Comparison of ENCODE assay signal across 25 cellular contexts in genomic region chr3:94024385-94024784, GRCh38. TPM values are rescaled to one million over a fixed set of nuclear protein-coding genes. Genes with fewer than 3 reads are reported as not detected.
DNase-seq lines count a peak whose midpoint lies in the region; ATAC-seq, FAIRE-seq and TF ChIP-seq lines count a peak whose summit lies in the region.
"Had no signal": no experiment of that assay in that cellular context is flagged by ENCODE, and none has a peak within 500 bp of the region (broad histone marks: within the 10 kb centered on the region; RNA-seq: fewer than 3 reads in every experiment).

No MANE protein-coding gene starts in this region.

- H3K4me3 ChIP-seq in astrocyte (ENCODE audit: insufficient read depth, low read depth, low read length) (no peak overlapping the region), fibroblast of villous mesenchyme (ENCODE audit: low read depth, low read length) (no peak overlapping the region), small intestine (ENCODE audit: low read depth in 1 of 2, low read length in 2 of 2) (no peak overlapping the region)
- H3K4me3 ChIP-seq: HAP-1, PC-9, right atrium auricular region, SK-N-MC had no signal

- no peaks in the 10 kb centered on the region for H3K27me3 Mint-ChIP-seq in astrocyte (ENCODE audit: low read depth, unreplicated experiment)
- H3K27me3 Mint-ChIP-seq: activated naive CD8-positive, alpha-beta T cell treated with anti-CD3 and anti-CD28 coated beads, Interleukin-2, amount 50 U/mL, for 24 hours; central memory CD8-positive, alpha-beta T cell; stimulated activated naive CD8-positive, alpha-beta T cell treated with anti-CD3 and anti-CD28 coated beads, Interleukin-15, amount 100 ng/mL, for 72 hours had no signal

- no peak overlapping the region for H3K27ac Mint-ChIP-seq in astrocyte (ENCODE audit: unreplicated experiment)
- H3K27ac Mint-ChIP-seq: activated naive CD8-positive, alpha-beta T cell treated with anti-CD3 and anti-CD28 coated beads, Interleukin-2, amount 50 U/mL, for 24 hours; stimulated activated naive CD8-positive, alpha-beta T cell treated with anti-CD3 and anti-CD28 coated beads, Interleukin-15, amount 100 ng/mL, for 72 hours had no signal

- no peaks in the 10 kb centered on the region for H3K9me3 ChIP-seq in astrocyte (ENCODE audit: insufficient read depth, low read depth, low read length)
- no peaks in the 10 kb centered on the region for H3K9me3 ChIP-seq in small intestine (ENCODE audit: control insufficient read depth, low read depth)
- H3K9me3 ChIP-seq: HAP-1, right atrium auricular region had no signal

- WGBS in small intestine, 3 donors, result 17 to 51% (median 39%) methylated on average over 3 of the region's 3 CpGs

- ATAC-seq in HG03439 (IDR thresholded peaks at IDR 0.05; ENCODE audit: unreplicated experiment) (no peak), HG02610 (IDR thresholded peaks at IDR 0.05; ENCODE audit: unreplicated experiment) (no peak)
- ATAC-seq: activated naive CD8-positive, alpha-beta T cell treated with anti-CD3 and anti-CD28 coated beads, Interleukin-2, amount 50 U/mL, for 24 hours; left lobe of liver; stimulated activated naive CD8-positive, alpha-beta T cell treated with anti-CD3 and anti-CD28 coated beads, Interleukin-15, amount 100 ng/mL, for 72 hours had no signal

- H3K4me1 ChIP-seq in astrocyte (ENCODE audit: insufficient read depth, low read length) (no peaks in the 10 kb centered on the region), small intestine (ENCODE audit: control insufficient read depth in 2 of 2, insufficient read depth in 1 of 2, low read depth in 1 of 2, low read length in 1 of 2) (no peaks in the 10 kb centered on the region)
- H3K4me1 ChIP-seq: HAP-1, right atrium auricular region had no signal

- no peak overlapping the region for H3K4me3 Mint-ChIP-seq in astrocyte (ENCODE audit: unreplicated experiment)
- H3K4me3 Mint-ChIP-seq: activated naive CD8-positive, alpha-beta T cell treated with anti-CD3 and anti-CD28 coated beads, Interleukin-2, amount 50 U/mL, for 24 hours; central memory CD8-positive, alpha-beta T cell; stimulated activated naive CD8-positive, alpha-beta T cell treated with anti-CD3 and anti-CD28 coated beads, Interleukin-15, amount 100 ng/mL, for 72 hours had no signal

- H3K27me3 ChIP-seq in astrocyte (ENCODE audit: insufficient read depth, low read length), result no peaks in the 10 kb centered on the region
- H3K27me3 ChIP-seq in small intestine (ENCODE audit: control insufficient read depth in 2 of 2, insufficient read depth in 2 of 2, low read length in 2 of 2), result no peaks in the 10 kb centered on the region
- H3K27me3 ChIP-seq: right atrium auricular region had no signal

- no peaks in the 10 kb centered on the region for H3K4me1 Mint-ChIP-seq in astrocyte (ENCODE audit: low read depth, unreplicated experiment)
- H3K4me1 Mint-ChIP-seq: activated naive CD8-positive, alpha-beta T cell treated with anti-CD3 and anti-CD28 coated beads, Interleukin-2, amount 50 U/mL, for 24 hours; stimulated activated naive CD8-positive, alpha-beta T cell treated with anti-CD3 and anti-CD28 coated beads, Interleukin-15, amount 100 ng/mL, for 72 hours had no signal

- H3K9ac ChIP-seq in astrocyte (ENCODE audit: low read length), result no peak overlapping the region

- H3K4me2 ChIP-seq in astrocyte (ENCODE audit: low read length), result no peak overlapping the region
- H3K4me2 ChIP-seq: PC-9 had no signal

- H4K20me1 ChIP-seq in astrocyte (ENCODE audit: insufficient read depth, low read length), result no peaks in the 10 kb centered on the region

- no peaks in the 10 kb centered on the region for H3K9me3 Mint-ChIP-seq in astrocyte (ENCODE audit: unreplicated experiment)
- H3K9me3 Mint-ChIP-seq: activated naive CD8-positive, alpha-beta T cell treated with anti-CD3 and anti-CD28 coated beads, Interleukin-2, amount 50 U/mL, for 24 hours; central memory CD8-positive, alpha-beta T cell; stimulated activated naive CD8-positive, alpha-beta T cell treated with anti-CD3 and anti-CD28 coated beads, Interleukin-15, amount 100 ng/mL, for 72 hours had no signal

- DNase-seq in GM04503 (ENCODE audit: low read depth), result peak; percentile 11
- peak; percentile 51 for DNase-seq in astrocyte (ENCODE audit: low read depth)
- peak; percentile 32 for DNase-seq in fibroblast of villous mesenchyme (ENCODE audit: low read depth)
- DNase-seq in small intestine, result peak; percentile 71
- DNase-seq in activated CD4-positive, CD25-positive, alpha-beta regulatory T cell treated with anti-CD3 and anti-CD28 coated beads, Interleukin-2, amount 50 U/mL, for 72 hours, result no peak
- DNase-seq in NCI-H446 treated with DMSO at 0.1 percent for 48 hours (lab: John Stamatoyannopoulos, UW), result no peak
- DNase-seq: activated CD4-positive, alpha-beta T cell treated with anti-CD3 and anti-CD28 coated beads for 1 hour; activated naive CD8-positive, alpha-beta T cell treated with anti-CD3 and anti-CD28 coated beads, Interleukin-2, amount 50 U/mL, for 24 hours; KG1; NCI-H1092; NCI-H69; PC-9; stimulated activated CD4-positive, alpha-beta T cell treated with anti-CD3 and anti-CD28 coated beads, Interleukin-1b, Interleukin-23, amount 100 ng/mL, for 48 hours; stimulated activated naive CD8-positive, alpha-beta T cell treated with anti-CD3 and anti-CD28 coated beads, Interleukin-15, amount 100 ng/mL, for 72 hours; T-helper 9 cell had no signal

- no peak overlapping the region for H3K27ac ChIP-seq in astrocyte (ENCODE audit: low read depth, low read length)
- H3K27ac ChIP-seq in small intestine (ENCODE audit: low read depth in 1 of 2, low read length in 1 of 2), result peak overlapping the region; percentile 44 to 55
- H3K27ac ChIP-seq: PC-9, right atrium auricular region, SK-N-MC had no signal

- H3K36me3 Mint-ChIP-seq in astrocyte (ENCODE audit: low read depth, unreplicated experiment), result no peaks in the 10 kb centered on the region

- no peaks in the 10 kb centered on the region for H3K36me3 ChIP-seq in astrocyte (ENCODE audit: insufficient read depth, low read length)
- no peaks in the 10 kb centered on the region for H3K36me3 ChIP-seq in small intestine (ENCODE audit: control insufficient read depth in 2 of 2, insufficient read depth in 2 of 2, low read length in 2 of 2)
- H3K36me3 ChIP-seq: HAP-1, right atrium auricular region had no signal

- TF ChIP-seq CTCF in astrocyte (IDR thresholded peaks at IDR 0.05; ENCODE audit: insufficient read depth, low read depth, low read length) (no peak), fibroblast of villous mesenchyme (IDR thresholded peaks at IDR 0.05; ENCODE audit: insufficient read depth, low read depth, low read length) (no peak)

- FAIRE-seq in astrocyte (lab: Jason Lieb, UNC) (peak; percentile 34), small intestine (lab: Jason Lieb, UNC) (no peak)
- FAIRE-seq: frontal cortex, urothelium cell line had no signal

- no peaks in the 10 kb centered on the region for H3K79me2 ChIP-seq in astrocyte (ENCODE audit: insufficient read depth, low read length)

- no peak overlapping the region for H2AFZ ChIP-seq in astrocyte (ENCODE audit: low read depth, low read length)
- H2AFZ ChIP-seq: PC-9 had no signal

RNA-seq across cellular contexts. Expression of gene STX19, which starts 4.0 kb away (rescaled TPM):
- total RNA-seq in astrocyte (not detected in 2 replicates), fibroblast of villous mesenchyme (not detected in 2 replicates)
- polyA plus RNA-seq in small intestine, result 10 to 100 TPM in 1 of 3 donors, 1 to 10 TPM in 2; 3.4 to 13.6 (median 5.1) TPM
- total RNA-seq: frontal cortex, left lobe of liver, mononuclear cell, right atrium auricular region had no signal

RNA-seq across cellular contexts. Expression of gene DHFR2, which starts 38.3 kb away (rescaled TPM):
- 2.9 and 3.4 TPM in 2 replicates for total RNA-seq in astrocyte
- total RNA-seq in fibroblast of villous mesenchyme, result 3.2 and 4.7 TPM in 2 replicates
- 1 to 10 TPM; 1.6 to 4.7 (median 2.2) TPM for polyA plus RNA-seq in small intestine

RNA-seq across cellular contexts. Expression of gene NSUN3, which starts 38.5 kb away (rescaled TPM):
- total RNA-seq in astrocyte (9.4 and 10.3 TPM in 2 replicates), fibroblast of villous mesenchyme (13.4 and 15.5 TPM in 2 replicates)
- polyA plus RNA-seq in small intestine, result 1 to 10 TPM; 4.9 to 9.8 (median 5.7) TPM

RNA-seq across cellular contexts. Expression of gene ARL13B, which starts 44.4 kb away (rescaled TPM):
- total RNA-seq in astrocyte, result 9.8 and 10.9 TPM in 2 replicates
- 14.7 and 15.5 TPM in 2 replicates for total RNA-seq in fibroblast of villous mesenchyme
- polyA plus RNA-seq in small intestine, result 1 to 10 TPM; 1.3 to 4.0 (median 1.4) TPM

RNA-seq across cellular contexts. Expression of gene PROS1, which starts 50.7 kb away (rescaled TPM):
- 11.5 and 13.4 TPM in 2 replicates for total RNA-seq in astrocyte
- total RNA-seq in fibroblast of villous mesenchyme, result 12.1 and 14.2 TPM in 2 replicates
- 10 to 100 TPM in 1 of 3 donors, 1 to 10 TPM in 2; 1.1 to 26.1 (median 2.2) TPM for polyA plus RNA-seq in small intestine

Comparison
In these comparisons a context has a peak if more than half of its experiments do, and no peak if none do; other contexts are left out.
1. DNase-seq: peak in GM04503 (single experiment), astrocyte (single experiment), fibroblast of villous mesenchyme (single experiment) and small intestine (single experiment); none in activated CD4-positive, CD25-positive, alpha-beta regulatory T cell treated with anti-CD3 and anti-CD28 coated beads, Interleukin-2, amount 50 U/mL, for 72 hours (single experiment) and NCI-H446 treated with DMSO at 0.1 percent for 48 hours (single experiment).